9 cellular contexts compared by ENCODE assay signal in the genomic region with DNA sequence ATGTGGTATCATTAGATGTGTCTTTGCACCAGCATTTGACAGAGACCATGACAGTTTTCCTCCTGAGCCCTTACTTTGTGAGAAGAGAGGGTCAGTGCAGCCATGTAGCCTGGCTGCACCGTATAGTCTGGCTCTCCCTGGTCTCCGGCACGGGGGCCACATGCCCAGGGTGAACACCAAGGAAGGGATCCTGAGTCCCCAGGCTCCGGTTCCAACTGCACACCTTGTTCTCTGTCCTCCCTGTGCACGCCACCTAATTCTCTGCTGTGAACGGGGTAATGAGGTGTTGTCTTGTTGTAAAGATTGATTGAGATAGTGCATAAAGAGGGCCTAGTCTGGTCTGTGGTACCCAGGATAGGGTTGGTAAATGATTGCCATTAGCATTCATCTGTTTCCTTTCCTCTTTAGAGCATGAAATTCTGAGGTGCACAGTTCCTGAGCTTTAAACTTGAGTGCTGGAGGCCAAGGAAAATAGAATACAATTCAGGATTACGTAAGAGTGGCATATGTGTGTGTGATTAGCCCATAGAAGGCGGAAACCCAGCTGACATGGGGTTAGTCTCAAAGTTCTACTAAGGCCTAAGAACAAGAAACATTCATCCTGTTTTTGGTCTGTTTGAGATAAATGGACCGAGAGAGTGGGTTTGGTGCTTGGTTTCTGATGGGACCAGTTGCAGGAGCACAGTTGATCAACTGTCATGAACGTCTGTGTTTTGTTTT. TPM values are rescaled to one million over a fixed set of nuclear protein-coding genes. Genes with fewer than 3 reads are reported as not detected.
DNase-seq lines count a peak whose midpoint lies in the region; ATAC-seq and TF ChIP-seq lines count a peak whose summit lies in the region.
"Had no signal": no experiment of that assay in that cellular context is flagged by ENCODE, and none has a peak within 500 bp of the region (broad histone marks: within the 10 kb centered on the region; RNA-seq: fewer than 3 reads in every experiment).

No MANE protein-coding gene starts in this region.

- H3K36me3 ChIP-seq in left ventricle myocardium inferior, result no peaks in the 10 kb centered on the region
- no peaks in the 10 kb centered on the region for H3K36me3 ChIP-seq in tibial nerve

- peak in 1 of 2 donors; percentile 68 for TF ChIP-seq EP300 in tibial nerve (IDR thresholded peaks at IDR 0.05)

- 79 to 80% methylated on average over 10 of the region's 10 CpGs for WGBS in tibial nerve, 2 donors

- peak overlapping the region; percentile 55 for H3K4me3 Mint-ChIP-seq in activated naive CD4-positive, alpha-beta T cell treated with anti-CD3 and anti-CD28 coated beads, Interleukin-2, amount 10 ng/mL, durations not matched to agents 7 days and 5 days
- peak overlapping the region; percentile 49 for H3K4me3 Mint-ChIP-seq in activated B cell treated with CpG ODN at 0.5 μM for 24 hours

- TF ChIP-seq POLR2A in tibial nerve (IDR thresholded peaks at IDR 0.05), result no peak
- no peak for TF ChIP-seq POLR2A in GM18505 (IDR thresholded peaks at IDR 0.05; ENCODE audit: borderline replicate concordance, extremely low read depth, insufficient read depth, insufficient read length)

- no peak for ATAC-seq in activated B cell treated with CpG ODN at 0.5 μM for 24 hours (ENCODE audit: low read depth)
- ATAC-seq in GM18505 (IDR thresholded peaks at IDR 0.05; ENCODE audit: unreplicated experiment), result no peak

- H3K4me3 ChIP-seq in left ventricle myocardium inferior (no peak overlapping the region), tibial nerve (no peak overlapping the region)

- no peaks in the 10 kb centered on the region for H3K27me3 Mint-ChIP-seq in activated naive CD4-positive, alpha-beta T cell treated with anti-CD3 and anti-CD28 coated beads, Interleukin-2, amount 10 ng/mL, durations not matched to agents 7 days and 5 days
- no peaks in the 10 kb centered on the region for H3K27me3 Mint-ChIP-seq in activated B cell treated with CpG ODN at 0.5 μM for 24 hours

- POLR2A ChIA-PET in activated B cell treated with CpG ODN at 0.5 μM for 24 hours (lab: Charles Lee), result interaction anchor here (1.2 to 3.7 kb wide), 8 partner anchors 10 to 56 kb away, joined by 3 to 27 read pairs (median 6); partner anchors contain the start of gene NCK2

- intact Hi-C loops in activated B cell treated with CpG ODN at 0.5 μM for 24 hours (cut with micrococcal nuclease), result loop anchor here (5.0 kb wide), 1 partner anchor 392 kb away; the partner anchor contains the start of gene UXS1
- intact Hi-C loops in left ventricle myocardium inferior (cut with micrococcal nuclease), result no loop called here

- peaks cover 99% of the 10 kb centered on the region for H3K4me1 Mint-ChIP-seq in activated naive CD4-positive, alpha-beta T cell treated with anti-CD3 and anti-CD28 coated beads, Interleukin-2, amount 10 ng/mL, durations not matched to agents 7 days and 5 days
- peaks cover 99% of the 10 kb centered on the region for H3K4me1 Mint-ChIP-seq in activated B cell treated with CpG ODN at 0.5 μM for 24 hours

- no peak for DNase-seq in activated naive CD4-positive, alpha-beta T cell treated with anti-CD3 and anti-CD28 coated beads, Interleukin-2, amount 10 ng/mL, durations not matched to agents 7 days and 5 days
- DNase-seq in activated naive CD4-positive, alpha-beta T cell (lab: John Stamatoyannopoulos, UW), result no peak
- DNase-seq in activated B cell treated with CpG ODN at 0.5 μM for 24 hours (no peak), left ventricle myocardium inferior (no peak), tibial nerve (ENCODE audit: low spot score in 2 of 2) (no peak), T1000 (lab: John Stamatoyannopoulos, UW) (no peak), SW480 (ENCODE audit: low spot score) (no peak)
- DNase-seq: islet precursor cell had no signal

- CTCF ChIA-PET in activated naive CD4-positive, alpha-beta T cell treated with anti-CD3 and anti-CD28 coated beads, Interleukin-2, amount 10 ng/mL, durations not matched to agents 7 days and 5 days (lab: Charles Lee), result interaction anchor here (1.2 to 2.8 kb wide), 2 partner anchors 17 to 53 kb away, joined by 4 to 12 read pairs; no protein-coding TSS in a partner anchor
- CTCF ChIA-PET in activated B cell treated with CpG ODN at 0.5 μM for 24 hours (lab: Charles Lee), result interaction anchor here (1.4 kb wide), 1 partner anchor 11 kb away, joined by 4 read pairs; no protein-coding TSS in a partner anchor

- peaks cover 98% of the 10 kb centered on the region for H3K4me1 ChIP-seq in left ventricle myocardium inferior
- H3K4me1 ChIP-seq in tibial nerve, result peaks cover 0 to 89% (median 55%) of the 10 kb centered on the region in 4 donors

- peaks cover 58% of the 10 kb centered on the region for H3K36me3 Mint-ChIP-seq in activated naive CD4-positive, alpha-beta T cell treated with anti-CD3 and anti-CD28 coated beads, Interleukin-2, amount 10 ng/mL, durations not matched to agents 7 days and 5 days
- H3K36me3 Mint-ChIP-seq in activated B cell treated with CpG ODN at 0.5 μM for 24 hours (ENCODE audit: low read depth), result peaks cover 7% of the 10 kb centered on the region

- H3K9me3 ChIP-seq in left ventricle myocardium inferior (replicated peaks) (no peaks in the 10 kb centered on the region), tibial nerve (no peaks in the 10 kb centered on the region)

- no peaks in the 10 kb centered on the region for H3K9me3 Mint-ChIP-seq in activated naive CD4-positive, alpha-beta T cell treated with anti-CD3 and anti-CD28 coated beads, Interleukin-2, amount 10 ng/mL, durations not matched to agents 7 days and 5 days
- H3K9me3 Mint-ChIP-seq in activated B cell treated with CpG ODN at 0.5 μM for 24 hours, result no peaks in the 10 kb centered on the region

- peak overlapping the region; percentile 98 for H3K27ac Mint-ChIP-seq in activated naive CD4-positive, alpha-beta T cell treated with anti-CD3 and anti-CD28 coated beads, Interleukin-2, amount 10 ng/mL, durations not matched to agents 7 days and 5 days
- H3K27ac Mint-ChIP-seq in activated B cell treated with CpG ODN at 0.5 μM for 24 hours, result peak overlapping the region; percentile 90

- H3K27me3 ChIP-seq in left ventricle myocardium inferior (ENCODE audit: low read depth) (no peaks in the 10 kb centered on the region), tibial nerve (no peaks in the 10 kb centered on the region)

- TF ChIP-seq CTCF in activated B cell treated with CpG ODN at 0.5 μM for 24 hours (IDR thresholded peaks at IDR 0.05) (no peak), left ventricle myocardium inferior (IDR thresholded peaks at IDR 0.05; ENCODE audit: borderline replicate concordance) (no peak), tibial nerve (IDR thresholded peaks at IDR 0.05) (no peak)

- peak overlapping the region; percentile 59 for H3K27ac ChIP-seq in left ventricle myocardium inferior (replicated peaks)
- peak overlapping the region in 3 of 4 donors; percentile 55 to 60 (median 58) for H3K27ac ChIP-seq in tibial nerve

RNA-seq across cellular contexts. Expression of gene NCK2, which starts 55.5 kb away (rescaled TPM):
- total RNA-seq in activated B cell treated with CpG ODN at 0.5 μM for 24 hours, result 52.9 and 53.4 TPM in 2 replicates
- total RNA-seq in left ventricle myocardium inferior, result 24.7 TPM
- 10 to 100 TPM; 22.6 to 35.9 (median 28.1) TPM for total RNA-seq in tibial nerve
